ENCODE assay signal across 11 cellular contexts in the genomic region with DNA sequence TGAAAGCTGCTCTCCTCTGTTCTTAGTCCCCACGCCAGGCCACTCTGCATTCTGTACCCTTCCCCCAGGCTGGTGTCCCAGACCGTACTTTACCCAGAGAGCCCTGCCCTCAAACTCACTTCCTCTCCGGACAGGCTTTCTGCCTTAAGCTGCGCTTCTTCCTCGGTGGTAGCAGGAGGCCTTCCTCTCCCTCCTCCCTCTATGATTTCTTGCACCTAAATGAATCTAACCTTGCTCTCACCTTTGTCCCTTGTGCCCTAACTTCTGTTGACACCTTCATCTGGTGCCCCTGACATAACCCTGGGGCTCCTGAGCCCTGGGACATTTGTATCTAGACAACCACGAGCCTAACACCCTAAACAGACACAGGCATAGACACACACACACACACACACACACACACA. TPM values are rescaled to one million over a fixed set of nuclear protein-coding genes. Genes with fewer than 3 reads are reported as not detected.
A peak's percentile ranks its signal among the peaks of the same experiment; 100 is the strongest.
DNase-seq lines count a peak whose midpoint lies in the region; ATAC-seq and TF ChIP-seq lines count a peak whose summit lies in the region.
"Had no signal": no experiment of that assay in that cellular context is flagged by ENCODE, and none has a peak within 500 bp of the region (broad histone marks: within the 10 kb centered on the region; RNA-seq: fewer than 3 reads in every experiment).

No MANE protein-coding gene starts in this region.

- H3K36me3 Mint-ChIP-seq in activated T-helper 17 cell treated with anti-CD3 and anti-CD28 coated beads, Interleukin-2, amount 50 U/mL, for 72 hours (ENCODE audit: low read depth) = peaks cover 26% of the 10 kb centered on the region

- no peaks in the 10 kb centered on the region for H3K27me3 Mint-ChIP-seq in activated T-helper 17 cell treated with anti-CD3 and anti-CD28 coated beads, Interleukin-2, amount 50 U/mL, for 72 hours

- DNase-seq in GF-D8 (lab: John Stamatoyannopoulos, UW) (peak; percentile 41), mucosa of descending colon (peak in 2 of 3 donors; percentile 42 to 44), glomerular visceral epithelial cell (ENCODE audit: extremely low spot score) (no peak)
- no peak for DNase-seq in effector CD4-positive, alpha-beta T cell
- DNase-seq: pancreas had no signal

- H3K4me3 ChIP-seq in mucosa of descending colon = no peak overlapping the region
- H3K4me3 ChIP-seq: gastrocnemius medialis, pancreas had no signal

- no peaks in the 10 kb centered on the region for H3K9me3 Mint-ChIP-seq in activated T-helper 17 cell treated with anti-CD3 and anti-CD28 coated beads, Interleukin-2, amount 50 U/mL, for 72 hours

- peak; percentile 37 for ATAC-seq in HG03280 (IDR thresholded peaks at IDR 0.05; ENCODE audit: unreplicated experiment)
- peak; percentile 45 for ATAC-seq in activated T-helper 17 cell treated with anti-CD3 and anti-CD28 coated beads, Interleukin-2, amount 50 U/mL, for 72 hours (replicated peaks)
- ATAC-seq in mucosa of descending colon = peak; percentile 78
- no peak for ATAC-seq in GM21619 (IDR thresholded peaks at IDR 0.05; ENCODE audit: unreplicated experiment)
- ATAC-seq in HG03442 (IDR thresholded peaks at IDR 0.05; ENCODE audit: unreplicated experiment) = no peak
- ATAC-seq: gastrocnemius medialis, Panc1 had no signal

- no peaks in the 10 kb centered on the region for H3K4me1 ChIP-seq in mucosa of descending colon (ENCODE audit: low read depth)
- H3K4me1 ChIP-seq: gastrocnemius medialis, pancreas had no signal

- intact Hi-C loops in mucosa of descending colon (cut with DNase I, micrococcal nuclease) = no loop called here

- peak overlapping the region; percentile 93 for H3K27ac Mint-ChIP-seq in activated T-helper 17 cell treated with anti-CD3 and anti-CD28 coated beads, Interleukin-2, amount 50 U/mL, for 72 hours

- TF ChIP-seq CTCF in mucosa of descending colon (IDR thresholded peaks at IDR 0.05) = no peak

- H3K36me3 ChIP-seq in mucosa of descending colon (ENCODE audit: low read depth) = no peaks in the 10 kb centered on the region
- H3K36me3 ChIP-seq: gastrocnemius medialis, pancreas had no signal

- H3K9me3 ChIP-seq in mucosa of descending colon = no peaks in the 10 kb centered on the region
- H3K9me3 ChIP-seq: gastrocnemius medialis, pancreas had no signal

- H3K4me3 Mint-ChIP-seq in activated T-helper 17 cell treated with anti-CD3 and anti-CD28 coated beads, Interleukin-2, amount 50 U/mL, for 72 hours = peak overlapping the region; percentile 95

- H3K4me1 Mint-ChIP-seq in activated T-helper 17 cell treated with anti-CD3 and anti-CD28 coated beads, Interleukin-2, amount 50 U/mL, for 72 hours = peaks cover 51% of the 10 kb centered on the region

RNA-seq across cellular contexts. Expression of a gene that starts 29.6 kb away (rescaled TPM):
- total RNA-seq in activated T-helper 17 cell treated with anti-CD3 and anti-CD28 coated beads, Interleukin-2, amount 50 U/mL, for 72 hours = 10 to 100 TPM; 27.1 to 30.7 TPM
- 1 to 10 TPM; 1.4 to 2.1 (median 1.9) TPM for total RNA-seq in mucosa of descending colon

Comparison
In these comparisons a context has a peak if more than half of its experiments do, and no peak if none do; other contexts are left out.
1. DNase-seq: peak in GF-D8 (single experiment) and mucosa of descending colon (2 of 3); none in glomerular visceral epithelial cell (single experiment) and effector CD4-positive, alpha-beta T cell (single experiment).
2. ATAC-seq: peak in HG03280 (single experiment), activated T-helper 17 cell treated with anti-CD3 and anti-CD28 coated beads, Interleukin-2, amount 50 U/mL, for 72 hours (single experiment) and mucosa of descending colon (single experiment); none in GM21619 (single experiment) and HG03442 (single experiment).
3. RNA of a gene that starts 29.6 kb away (total RNA-seq): 27.1 to 30.7 TPM in activated T-helper 17 cell treated with anti-CD3 and anti-CD28 coated beads, Interleukin-2, amount 50 U/mL, for 72 hours; 1.4 to 2.1 TPM in mucosa of descending colon; every median in the first group is over 4 times any median in the second.